Comparison of ENCODE assay signal across 13 cellular contexts in the genomic region with DNA sequence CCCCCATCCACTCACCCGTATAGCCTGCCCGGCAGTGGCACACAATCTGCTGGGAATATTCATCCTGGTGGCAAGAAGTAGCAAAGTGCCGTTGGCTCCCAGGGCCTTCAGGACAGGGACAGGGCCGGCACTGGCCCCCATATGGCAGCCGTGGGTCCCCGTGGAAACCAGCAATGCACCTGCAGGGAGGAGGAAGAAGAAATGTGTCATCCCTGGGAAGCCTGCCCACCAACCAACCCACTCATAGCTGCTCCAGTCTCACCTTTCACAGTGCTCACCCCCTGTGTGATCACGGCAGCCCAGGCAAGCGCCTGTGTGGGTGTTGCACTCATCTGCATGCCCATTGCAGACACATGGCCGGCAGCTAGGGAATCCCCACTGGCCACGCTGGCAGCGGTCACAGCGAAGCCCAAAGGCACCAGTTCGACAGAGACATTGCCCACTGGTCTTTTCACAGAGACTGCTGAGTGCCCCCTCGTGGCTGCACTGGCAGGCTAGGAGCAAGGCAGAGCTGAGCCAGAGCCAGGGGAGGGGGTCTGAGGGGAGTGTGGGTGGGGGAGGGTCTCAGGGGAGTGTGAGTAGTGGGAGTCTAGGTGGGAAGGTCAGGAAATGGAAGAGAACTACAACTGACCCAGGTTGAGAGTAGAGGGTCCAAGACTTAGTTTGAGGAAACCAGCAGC. TPM values are rescaled to one million over a fixed set of nuclear protein-coding genes. Genes with fewer than 3 reads are reported as not detected.
A peak's percentile ranks its signal among the peaks of the same experiment; 100 is the strongest.
DNase-seq lines count a peak whose midpoint lies in the region; ATAC-seq and TF ChIP-seq lines count a peak whose summit lies in the region.
"Had no signal": no experiment of that assay in that cellular context is flagged by ENCODE, and none has a peak within 500 bp of the region (broad histone marks: within the 10 kb centered on the region; RNA-seq: fewer than 3 reads in every experiment).

No MANE protein-coding gene starts in this region.

- no peaks in the 10 kb centered on the region for H3K36me3 Mint-ChIP-seq in activated T-cell treated with anti-CD3 and anti-CD28 coated beads, Interleukin-2, amount 50 U/mL, for 72 hours (ENCODE audit: insufficient read depth in 2 of 2)

- CTCF ChIA-PET in AG04450 (lab: Charles Lee): no interaction called here

- H3K4me3 ChIP-seq in AG04450 (ENCODE audit: low read depth, low read length) (no peak overlapping the region), fibroblast of mammary gland (ENCODE audit: control insufficient read depth, low read depth, low read length) (no peak overlapping the region)
- H3K4me3 ChIP-seq: thoracic aorta had no signal

- H3K27me3 Mint-ChIP-seq in activated T-cell treated with anti-CD3 and anti-CD28 coated beads, Interleukin-2, amount 50 U/mL, for 72 hours (ENCODE audit: low read depth): no peaks in the 10 kb centered on the region

- DNase-seq in AG04450 (ENCODE audit: low read depth, low spot score) (no peak), GM13977 (ENCODE audit: low spot score) (no peak), RPMI8226 (peak; percentile 23), fibroblast of mammary gland (ENCODE audit: low read depth) (peak; percentile 26), GF-D8 (lab: John Stamatoyannopoulos, UW) (no peak), NCI-H446 treated with DMSO at 0.1 percent for 48 hours (lab: John Stamatoyannopoulos, UW) (no peak)
- no peak for DNase-seq in activated T-cell treated with anti-CD3 and anti-CD28 coated beads, Interleukin-2, amount 50 U/mL, for 72 hours
- DNase-seq: kidney glomerular epithelial cell, NCI-H1105 treated with DMSO at 0.1 percent for 48 hours, NCI-H345 had no signal

- H3K9me3 ChIP-seq in AG04450 (ENCODE audit: control insufficient read depth, insufficient read depth, low read length): no peaks in the 10 kb centered on the region; the same call in 1 of the 2 replicates
- H3K9me3 ChIP-seq: thoracic aorta had no signal

- no peaks in the 10 kb centered on the region for H3K27me3 ChIP-seq in AG04450 (ENCODE audit: control insufficient read depth, insufficient read depth, low read length)

- no peak for ATAC-seq in GM18907 (IDR thresholded peaks at IDR 0.05; ENCODE audit: unreplicated experiment)
- ATAC-seq in activated T-cell treated with anti-CD3 and anti-CD28 coated beads, Interleukin-2, amount 50 U/mL, for 72 hours (replicated peaks in 1 of 2): no peak

- in situ Hi-C loops in GM13977 (cut with MboI; ENCODE audit: low pct_unique_long_range_greater_than_20kb, low sequenced_read_pairs, unreplicated experiment): no loop called here

- 0 out of 2 replicates have a peak, but pooled peaks have one; percentile 6 for TF ChIP-seq CTCF in AG04450 (IDR thresholded peaks at IDR 0.05; ENCODE audit: low read depth, low read length)
- peak; percentile 54 for TF ChIP-seq CTCF in GM13977 (IDR thresholded peaks at IDR 0.05; ENCODE audit: extremely low read depth, insufficient read depth, missing control alignments)
- TF ChIP-seq CTCF in fibroblast of mammary gland (conservative IDR thresholded peaks at IDR 0.05; ENCODE audit: control insufficient read depth, insufficient read depth, low read depth, low read length): peak; percentile 12

- peaks cover 12% of the 10 kb centered on the region for H3K4me1 Mint-ChIP-seq in activated T-cell treated with anti-CD3 and anti-CD28 coated beads, Interleukin-2, amount 50 U/mL, for 72 hours (ENCODE audit: low read depth)

- no peak overlapping the region for H3K4me3 Mint-ChIP-seq in activated T-cell treated with anti-CD3 and anti-CD28 coated beads, Interleukin-2, amount 50 U/mL, for 72 hours

- H3K27ac ChIP-seq in AG04450 (ENCODE audit: low read depth, low read length): peak overlapping the region; percentile 11
- H3K27ac ChIP-seq: RWPE1, thoracic aorta had no signal

- no peak overlapping the region for H3K27ac Mint-ChIP-seq in activated T-cell treated with anti-CD3 and anti-CD28 coated beads, Interleukin-2, amount 50 U/mL, for 72 hours

- no peaks in the 10 kb centered on the region for H3K9me3 Mint-ChIP-seq in activated T-cell treated with anti-CD3 and anti-CD28 coated beads, Interleukin-2, amount 50 U/mL, for 72 hours

- POLR2A ChIA-PET in AG04450 (lab: Yijun Ruan, JAX): no interaction called here

RNA-seq across cellular contexts. Expression of a gene that starts 4.5 kb away (rescaled TPM):
- 33.3 and 37.7 TPM in 2 replicates for polyA plus RNA-seq in AG04450 (2011; rRNA removed)
- polyA minus RNA-seq in AG04450 (2011; rRNA and poly(A)+ RNA removed): 93.3 and 135 TPM in 2 replicates
- 10 to 100 TPM; 65.5 to 92.2 TPM for total RNA-seq in activated T-cell treated with anti-CD3 and anti-CD28 coated beads, Interleukin-2, amount 50 U/mL, for 72 hours

RNA-seq across cellular contexts. Expression of a gene that starts 7.7 kb away (rescaled TPM):
- 470 and 674 TPM in 2 replicates for polyA plus RNA-seq in AG04450 (2011; rRNA removed)
- polyA minus RNA-seq in AG04450 (2011; rRNA and poly(A)+ RNA removed): 513 and 748 TPM in 2 replicates
- 1 to 10 TPM in 1 of 2 donors, under 1 TPM in 1; 0.39 to 1.7 TPM for total RNA-seq in activated T-cell treated with anti-CD3 and anti-CD28 coated beads, Interleukin-2, amount 50 U/mL, for 72 hours

RNA-seq across cellular contexts. Expression of a gene that starts 20.6 kb away (rescaled TPM):
- 209 and 305 TPM in 2 replicates for polyA plus RNA-seq in AG04450 (2011; rRNA removed)
- polyA minus RNA-seq in AG04450 (2011; rRNA and poly(A)+ RNA removed): 216 and 375 TPM in 2 replicates
- total RNA-seq in activated T-cell treated with anti-CD3 and anti-CD28 coated beads, Interleukin-2, amount 50 U/mL, for 72 hours: 100 to 1,000 TPM; 340 to 371 TPM

RNA-seq across cellular contexts. Expression of a gene that starts 31.3 kb away (rescaled TPM):
- 68.6 and 69.7 TPM in 2 replicates for polyA plus RNA-seq in AG04450 (2011; rRNA removed)
- polyA minus RNA-seq in AG04450 (2011; rRNA and poly(A)+ RNA removed): 144 and 177 TPM in 2 replicates
- 100 to 1,000 TPM; 120 to 123 TPM for total RNA-seq in activated T-cell treated with anti-CD3 and anti-CD28 coated beads, Interleukin-2, amount 50 U/mL, for 72 hours

RNA-seq across cellular contexts. Expression of a gene that starts 41.0 kb away (rescaled TPM):
- polyA plus RNA-seq in AG04450 (2011; rRNA removed): 19.6 and 27.7 TPM in 2 replicates
- 34.9 and 53.3 TPM in 2 replicates for polyA minus RNA-seq in AG04450 (2011; rRNA and poly(A)+ RNA removed)
- total RNA-seq in activated T-cell treated with anti-CD3 and anti-CD28 coated beads, Interleukin-2, amount 50 U/mL, for 72 hours: 10 to 100 TPM; 15.7 to 16.8 TPM

Comparison
In these comparisons a context has a peak if more than half of its experiments do, and no peak if none do; other contexts are left out.
1. DNase-seq: peak in RPMI8226 (single experiment) and fibroblast of mammary gland (single experiment); none in AG04450 (single experiment), GM13977 (single experiment), GF-D8 (single experiment), activated T-cell treated with anti-CD3 and anti-CD28 coated beads, Interleukin-2, amount 50 U/mL, for 72 hours (0 of 2) and NCI-H446 treated with DMSO at 0.1 percent for 48 hours (single experiment).
2. Peak in every context shown above with its lines, with median percentiles within 50 percentile points of each other: CTCF ChIP-seq.